11 cellular contexts compared by ENCODE assay signal in the genomic region with DNA sequence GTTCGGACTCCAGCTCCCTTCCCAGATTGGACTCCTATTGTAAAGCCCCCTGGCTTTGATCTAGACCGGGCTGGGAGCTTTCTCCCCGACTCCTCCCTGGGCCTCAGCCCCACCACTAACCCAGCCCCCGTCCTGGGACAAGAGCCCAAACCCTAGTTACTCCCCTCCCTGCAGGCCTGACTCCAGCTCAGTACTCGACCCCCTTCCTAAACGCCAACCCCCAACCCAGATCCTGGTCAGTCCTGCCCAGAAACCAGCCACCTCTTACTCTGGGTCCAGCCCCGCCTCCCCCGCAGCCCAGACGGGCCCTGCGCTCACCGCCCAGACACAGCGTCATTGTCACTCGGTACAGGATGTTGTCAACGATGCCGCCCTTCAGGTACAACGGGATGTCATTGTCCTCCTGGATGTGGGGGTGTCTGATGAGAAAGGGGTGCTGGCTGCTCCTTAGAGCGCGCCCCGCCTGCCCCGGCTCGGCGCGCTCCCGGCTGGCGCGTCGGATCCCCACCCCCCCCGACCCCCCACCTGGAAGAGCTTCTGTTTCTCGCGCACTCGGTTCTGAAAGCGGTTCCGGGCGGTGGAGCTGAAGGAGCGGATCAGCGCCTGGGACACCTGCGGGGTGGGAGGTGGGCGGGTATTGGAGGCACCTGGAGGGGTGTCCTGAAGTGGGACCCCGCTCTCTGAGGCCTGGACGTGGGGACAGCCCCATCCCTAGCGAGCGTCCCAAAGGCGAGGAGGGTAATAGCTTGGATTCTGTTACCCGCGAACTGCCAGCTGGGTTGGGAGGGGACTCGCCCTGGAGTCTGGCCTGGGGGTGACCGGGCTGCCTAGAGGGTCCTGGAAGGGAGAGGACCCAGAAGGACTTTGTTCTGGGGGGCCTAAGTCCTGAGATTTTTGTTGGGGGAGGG. TPM values are rescaled to one million over a fixed set of nuclear protein-coding genes. Genes with fewer than 3 reads are reported as not detected.
DNase-seq lines count a peak whose midpoint lies in the region; ATAC-seq and TF ChIP-seq lines count a peak whose summit lies in the region.
"Had no signal": no experiment of that assay in that cellular context is flagged by ENCODE, and none has a peak within 500 bp of the region (broad histone marks: within the 10 kb centered on the region; RNA-seq: fewer than 3 reads in every experiment).

No MANE protein-coding gene starts in this region.

- dilution Hi-C loops in IMR-90 (cut with HindIII; ENCODE audit: low sequenced_read_pairs, unreplicated experiment): no loop called here

- H3K36me3 ChIP-seq in IMR-90 (ENCODE audit: control insufficient read depth, insufficient read depth, low read length) (peaks cover 38% of the 10 kb centered on the region), lung (ENCODE audit: control insufficient read depth in 2 of 2, insufficient read depth in 2 of 2, low read length in 2 of 2) (peaks cover 0 to 41% of the 10 kb centered on the region in 2 donors), thoracic aorta (peaks cover 32% of the 10 kb centered on the region)

- no peak overlapping the region for H3K9ac ChIP-seq in IMR-90 (ENCODE audit: low read depth, low read length)

- no peak overlapping the region; a peak in 1 of 4 replicates for H4K8ac ChIP-seq in IMR-90 (ENCODE audit: low read depth in 2 of 2, low read length in 2 of 2)

- DNase-seq in IMR-90 (no peak), fibroblast of gingiva (ENCODE audit: low read depth) (peak; percentile 11), lung (ENCODE audit: low spot score) (no peak), thoracic aorta (ENCODE audit: low spot score) (peak; percentile 34), NCI-H187 (lab: John Stamatoyannopoulos, UW) (no peak), osteocyte (ENCODE audit: extremely low spot score, unreplicated experiment) (no peak)
- DNase-seq in activated CD8-positive, alpha-beta memory T cell treated with anti-CD3 and anti-CD28 coated beads, Interleukin-2, amount 50 U/mL, for 4 hours: no peak
- DNase-seq: hippocampal formation, NCI-H226 had no signal

- no peak overlapping the region for H3K27ac ChIP-seq in IMR-90 (ENCODE audit: insufficient read depth, low read length)
- H3K27ac ChIP-seq in lung (ENCODE audit: low read depth in 1 of 2, low read length in 1 of 2): peak overlapping the region; percentile 95 to 99
- H3K27ac ChIP-seq in thoracic aorta: peak overlapping the region; percentile 98 to 99

- no peaks in the 10 kb centered on the region; the same call in 1 of the 2 replicates for H3K9me1 ChIP-seq in IMR-90 (ENCODE audit: insufficient read depth, low read length)

- intact Hi-C loops in IMR-90 (cut with micrococcal nuclease): no loop called here

- H3K4me3 Mint-ChIP-seq in osteocyte (ENCODE audit: unreplicated experiment): no peak overlapping the region

- H3K4me3 ChIP-seq in IMR-90 (ENCODE audit: insufficient read depth, low read depth, low read length) (no peak overlapping the region), lung (peak overlapping the region; percentile 51), thoracic aorta (peak overlapping the region; percentile 83)

- TF ChIP-seq CTCF in IMR-90 (conservative IDR thresholded peaks at IDR 0.05; ENCODE audit: low read depth, low read length): no peak
- no peak for TF ChIP-seq CTCF in lung (IDR thresholded peaks at IDR 0.05; ENCODE audit: control extremely low read depth, extremely low read depth)
- TF ChIP-seq CTCF in thoracic aorta (IDR thresholded peaks at IDR 0.05): no peak
- no peak for TF ChIP-seq CTCF in osteocyte (IDR thresholded peaks at IDR 0.05)

- H3K79me1 ChIP-seq in IMR-90 (ENCODE audit: low read depth in 1 of 2, low read length in 2 of 2): peaks cover 4 to 38% of the 10 kb centered on the region in 2 experiments; a peak in 3 of 4 replicates

- H2BK120ac ChIP-seq in IMR-90 (ENCODE audit: low read depth, low read length): no peak overlapping the region

- no peak overlapping the region for H2AK5ac ChIP-seq in IMR-90 (ENCODE audit: low read depth, low read length)

- H3K9me3 Mint-ChIP-seq in osteocyte (ENCODE audit: unreplicated experiment): no peaks in the 10 kb centered on the region

- no peaks in the 10 kb centered on the region for H3K27me3 ChIP-seq in IMR-90 (ENCODE audit: control insufficient read depth, insufficient read depth, low read length)
- H3K27me3 ChIP-seq in lung (ENCODE audit: control insufficient read depth, insufficient read depth): no peaks in the 10 kb centered on the region
- no peaks in the 10 kb centered on the region for H3K27me3 ChIP-seq in thoracic aorta (replicated peaks; ENCODE audit: insufficient read depth)

- no peaks in the 10 kb centered on the region for H3K27me3 Mint-ChIP-seq in osteocyte (ENCODE audit: unreplicated experiment)

- CTCF ChIA-PET in IMR-90 (lab: Yijun Ruan, JAX): no interaction called here

- POLR2A ChIA-PET in IMR-90 (lab: Charles Lee; ENCODE audit: unreplicated experiment): interaction anchor here (0.6 kb wide), 3 partner anchors 257 to 1148 kb away, joined by 3 to 10 read pairs (median 5); no protein-coding TSS in a partner anchor

- H4K5ac ChIP-seq in IMR-90 (ENCODE audit: low read depth, low read length): no peak overlapping the region

- no peak overlapping the region for H2BK15ac ChIP-seq in IMR-90 (ENCODE audit: low read depth, low read length)

- no peaks in the 10 kb centered on the region for H3K4me1 Mint-ChIP-seq in osteocyte (ENCODE audit: unreplicated experiment)

- H3K4me2 ChIP-seq in IMR-90 (ENCODE audit: low read depth, low read length): peak overlapping the region; percentile 35; the same call in 1 of the 2 replicates

- in situ Hi-C loops in IMR-90 (cut with MboI; ENCODE audit: low sequenced_read_pairs): no loop called here

- no TSS peak for BruUV-seq in IMR-90 (replicated peaks; lab: Mats Ljungman, UMichigan)

- H3K4me1 ChIP-seq in IMR-90 (ENCODE audit: control insufficient read depth, insufficient read depth, low read length) (peaks cover 6% of the 10 kb centered on the region; the same call in 1 of the 2 replicates), lung (ENCODE audit: control insufficient read depth in 2 of 2, insufficient read depth in 2 of 2, low read length in 2 of 2) (peaks cover 3 to 9% of the 10 kb centered on the region in 2 donors), thoracic aorta (ENCODE audit: control insufficient read depth in 1 of 2, low read depth in 2 of 2) (peaks cover 12 to 22% of the 10 kb centered on the region in 2 donors)

- ATAC-seq in IMR-90 (ENCODE audit: low read depth) (peak; percentile 52), lung (ENCODE audit: insufficient read depth, low FRiP score) (peak; percentile 66), thoracic aorta (ENCODE audit: insufficient number of reproducible peaks, low FRiP score, low read depth) (peak; percentile 48), GM19452 (IDR thresholded peaks at IDR 0.05; ENCODE audit: unreplicated experiment) (no peak)

- WGBS in IMR-90 (ENCODE audit: extremely low coverage in 2 of 2, insufficient read length in 1 of 2), 2 experiments: 44% methylated on average over 9 of the region's 47 CpGs; no CpG with 5 or more reads in 1 of the 2 experiments
- 64 to 69% methylated on average over 47 of the region's 47 CpGs for WGBS in lung, 2 donors

- H4K91ac ChIP-seq in IMR-90 (ENCODE audit: insufficient read depth, low read depth, low read length): no peak overlapping the region

- no peak for TF ChIP-seq POLR2A in IMR-90 (IDR thresholded peaks at IDR 0.05; ENCODE audit: low read depth, low read length)

- no peaks in the 10 kb centered on the region for H3K9me3 ChIP-seq in IMR-90 (ENCODE audit: control insufficient read depth, insufficient read depth, low read length)
- no peaks in the 10 kb centered on the region for H3K9me3 ChIP-seq in lung (ENCODE audit: control insufficient read depth in 2 of 2, insufficient read depth in 1 of 2, low read length in 1 of 2)
- H3K9me3 ChIP-seq in thoracic aorta: no peaks in the 10 kb centered on the region

- H3K23ac ChIP-seq in IMR-90 (ENCODE audit: low read depth, low read length): 0 out of 2 replicates have a peak overlapping the region, but pooled peaks have one; percentile 65

- H4K20me1 ChIP-seq in IMR-90 (ENCODE audit: insufficient read depth, low read length): peaks cover 10% of the 10 kb centered on the region

- no peak overlapping the region for H3K14ac ChIP-seq in IMR-90 (replicated peaks; ENCODE audit: low read depth, low read length)

- peak overlapping the region; percentile 64 for H2AFZ ChIP-seq in IMR-90 (replicated peaks; ENCODE audit: low read length, poor library complexity)

- peak overlapping the region; percentile 87 for H2AK9ac ChIP-seq in IMR-90 (replicated peaks; ENCODE audit: low read depth, low read length, poor library complexity)

- no peak overlapping the region for H3K27ac Mint-ChIP-seq in osteocyte (ENCODE audit: unreplicated experiment)

- no peak overlapping the region for H3K18ac ChIP-seq in IMR-90 (ENCODE audit: low read depth, low read length)

- peaks cover 40% of the 10 kb centered on the region for H3K36me3 Mint-ChIP-seq in osteocyte (ENCODE audit: unreplicated experiment)

- no peak for TF ChIP-seq RAD21 in IMR-90 (IDR thresholded peaks at IDR 0.05; ENCODE audit: low read length)

- H2BK5ac ChIP-seq in IMR-90 (ENCODE audit: low read depth, low read length, poor library complexity, severe bottlenecking): no peak overlapping the region

- H3K56ac ChIP-seq in IMR-90 (ENCODE audit: extremely low read depth, insufficient read depth, low read length): no peak overlapping the region; the same call in 1 of the 2 replicates

- H2BK20ac ChIP-seq in IMR-90 (ENCODE audit: low read depth, low read length): no peak overlapping the region

- peak overlapping the region; percentile 27; the same call in 1 of the 2 replicates for H3K4ac ChIP-seq in IMR-90 (ENCODE audit: low read depth, low read length)

RNA-seq across cellular contexts. Expression of gene COX7A1, which starts 0.8 kb away (rescaled TPM):
- total RNA-seq in IMR-90 (2012; rRNA removed) (0.54 and 1.1 TPM in 2 replicates), lung (10 to 100 TPM; 13.0 to 53.1 TPM), thoracic aorta (10 to 100 TPM in 1 of 2 donors, 1 to 10 TPM in 1; 6.3 to 41.0 TPM), osteocyte (not detected in 2 replicates)
- polyA plus RNA-seq in IMR-90 (2012; rRNA removed) (6.9 and 8.4 TPM in 2 replicates), lung (10 to 100 TPM; 24.9 to 47.1 TPM)
- 2.9 and 3.3 TPM in 2 replicates for polyA plus RNA-seq in IMR-90 (2012; cell fraction: cytosol; rRNA removed)
- polyA plus RNA-seq in IMR-90 (2012; cell fraction: nucleus; rRNA removed; ENCODE audit: low replicate concordance): 1.3 and 1.6 TPM in 2 replicates
- total RNA-seq: T-helper 1 cell treated with Interleukin-12 subunit alpha and Interleukin-12 subunit beta and Interleukin-4 antibody, amounts not matched to agents 30 ng/mL and 1 ng/mL, for 36 hours had no signal

RNA-seq across cellular contexts. Expression of gene CAPNS1, which starts 11.5 kb away (rescaled TPM):
- total RNA-seq in IMR-90 (2012; rRNA removed) (436 and 504 TPM in 2 replicates), lung (100 to 1,000 TPM; 201 to 743 TPM), thoracic aorta (100 to 1,000 TPM; 161 to 220 TPM), osteocyte (789 and 808 TPM in 2 replicates)
- polyA plus RNA-seq in IMR-90 (2012; rRNA removed) (988 and 1,060 TPM in 2 replicates), lung (100 to 1,000 TPM; 654 to 689 TPM)
- 249 and 1,026 TPM in 2 replicates for polyA plus RNA-seq in IMR-90 (2012; cell fraction: cytosol; rRNA removed)
- 364 and 458 TPM in 2 replicates for polyA plus RNA-seq in IMR-90 (2012; cell fraction: nucleus; rRNA removed; ENCODE audit: low replicate concordance)

RNA-seq across cellular contexts. Expression of gene TBCB, which starts 36.1 kb away (rescaled TPM):
- total RNA-seq in IMR-90 (2012; rRNA removed) (182 and 185 TPM in 2 replicates), lung (100 to 1,000 TPM in 1 of 2 donors, 10 to 100 TPM in 1; 63.1 to 169 TPM), thoracic aorta (100 to 1,000 TPM; 158 to 260 TPM), osteocyte (172 and 177 TPM in 2 replicates)
- polyA plus RNA-seq in IMR-90 (2012; rRNA removed) (269 and 315 TPM in 2 replicates), lung (100 to 1,000 TPM; 132 to 213 TPM)
- polyA plus RNA-seq in IMR-90 (2012; cell fraction: cytosol; rRNA removed): 337 and 453 TPM in 2 replicates
- polyA plus RNA-seq in IMR-90 (2012; cell fraction: nucleus; rRNA removed; ENCODE audit: low replicate concordance): 251 and 260 TPM in 2 replicates

RNA-seq across cellular contexts. Expression of gene POLR2I, which starts 36.7 kb away (rescaled TPM):
- total RNA-seq in IMR-90 (2012; rRNA removed): 35.8 and 48.3 TPM in 2 replicates
- polyA plus RNA-seq in IMR-90 (2012; rRNA removed): 59.7 and 105 TPM in 2 replicates
- polyA plus RNA-seq in IMR-90 (2012; cell fraction: cytosol; rRNA removed): 63.5 and 75.8 TPM in 2 replicates
- 19.1 and 24.4 TPM in 2 replicates for polyA plus RNA-seq in IMR-90 (2012; cell fraction: nucleus; rRNA removed; ENCODE audit: low replicate concordance)
- 100 to 1,000 TPM in 1 of 2 donors, 10 to 100 TPM in 1; 83.1 to 101 TPM for total RNA-seq in lung
- 10 to 100 TPM; 65.1 to 96.6 TPM for polyA plus RNA-seq in lung
- total RNA-seq in thoracic aorta: 10 to 100 TPM; 22.1 to 32.6 TPM
- total RNA-seq in osteocyte: 61.8 and 62.2 TPM in 2 replicates

RNA-seq across cellular contexts. Expression of gene OVOL3, which starts 40.5 kb away (rescaled TPM):
- total RNA-seq in IMR-90 (2012; rRNA removed) (not detected in 2 replicates), lung (not detected), thoracic aorta (not detected), osteocyte (not detected in 2 replicates)
- polyA plus RNA-seq in IMR-90 (2012; rRNA removed) (not detected in 2 replicates), lung (not detected)
- polyA plus RNA-seq in IMR-90 (2012; cell fraction: cytosol; rRNA removed): not detected in 2 replicates
- 0.13 TPM in 1 of 2 replicates, not detected in the other for polyA plus RNA-seq in IMR-90 (2012; cell fraction: nucleus; rRNA removed; ENCODE audit: low replicate concordance)
- total RNA-seq: T-helper 1 cell treated with Interleukin-12 subunit alpha and Interleukin-12 subunit beta and Interleukin-4 antibody, amounts not matched to agents 30 ng/mL and 1 ng/mL, for 36 hours had no signal

Comparison
In these comparisons a context has a peak if more than half of its experiments do, and no peak if none do; other contexts are left out.
1. DNase-seq: peak in fibroblast of gingiva (single experiment) and thoracic aorta (single experiment); none in IMR-90 (single experiment), lung (single experiment), activated CD8-positive, alpha-beta memory T cell treated with anti-CD3 and anti-CD28 coated beads, Interleukin-2, amount 50 U/mL, for 4 hours (single experiment), NCI-H187 (0 of 2) and osteocyte (single experiment).